Comparison of ENCODE assay signal across 1 cellular context in genomic region chr6:42745083-42745637, GRCh38.
TF ChIP-seq lines count a peak whose summit lies in the region.

No MANE protein-coding gene starts in this region.

TF ChIP-seq in GM12878, 131 proteins besides CTCF, POLR2A, EP300 and RAD21 (continued from another document and continues in another):
- TF ChIP-seq, protein P1, sequence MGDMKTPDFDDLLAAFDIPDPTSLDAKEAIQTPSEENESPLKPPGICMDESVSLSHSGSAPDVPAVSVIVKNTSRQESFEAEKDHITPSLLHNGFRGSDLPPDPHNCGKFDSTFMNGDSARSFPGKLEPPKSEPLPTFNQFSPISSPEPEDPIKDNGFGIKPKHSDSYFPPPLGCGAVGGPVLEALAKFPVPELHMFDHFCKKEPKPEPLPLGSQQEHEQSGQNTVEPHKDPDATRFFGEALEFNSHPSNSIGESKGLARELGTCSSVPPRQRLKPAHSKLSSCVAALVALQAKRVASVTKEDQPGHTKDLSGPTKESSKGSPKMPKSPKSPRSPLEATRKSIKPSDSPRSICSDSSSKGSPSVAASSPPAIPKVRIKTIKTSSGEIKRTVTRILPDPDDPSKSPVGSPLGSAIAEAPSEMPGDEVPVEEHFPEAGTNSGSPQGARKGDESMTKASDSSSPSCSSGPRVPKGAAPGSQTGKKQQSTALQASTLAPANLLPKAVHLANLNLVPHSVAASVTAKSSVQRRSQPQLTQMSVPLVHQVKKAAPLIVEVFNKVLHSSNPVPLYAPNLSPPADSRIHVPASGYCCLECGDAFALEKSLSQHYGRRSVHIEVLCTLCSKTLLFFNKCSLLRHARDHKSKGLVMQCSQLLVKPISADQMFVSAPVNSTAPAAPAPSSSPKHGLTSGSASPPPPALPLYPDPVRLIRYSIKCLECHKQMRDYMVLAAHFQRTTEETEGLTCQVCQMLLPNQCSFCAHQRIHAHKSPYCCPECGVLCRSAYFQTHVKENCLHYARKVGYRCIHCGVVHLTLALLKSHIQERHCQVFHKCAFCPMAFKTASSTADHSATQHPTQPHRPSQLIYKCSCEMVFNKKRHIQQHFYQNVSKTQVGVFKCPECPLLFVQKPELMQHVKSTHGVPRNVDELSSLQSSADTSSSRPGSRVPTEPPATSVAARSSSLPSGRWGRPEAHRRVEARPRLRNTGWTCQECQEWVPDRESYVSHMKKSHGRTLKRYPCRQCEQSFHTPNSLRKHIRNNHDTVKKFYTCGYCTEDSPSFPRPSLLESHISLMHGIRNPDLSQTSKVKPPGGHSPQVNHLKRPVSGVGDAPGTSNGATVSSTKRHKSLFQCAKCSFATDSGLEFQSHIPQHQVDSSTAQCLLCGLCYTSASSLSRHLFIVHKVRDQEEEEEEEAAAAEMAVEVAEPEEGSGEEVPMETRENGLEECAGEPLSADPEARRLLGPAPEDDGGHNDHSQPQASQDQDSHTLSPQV (IDR thresholded peaks at IDR 0.05): no peak
- no peak for TF ChIP-seq ASH2L (IDR thresholded peaks at IDR 0.05; ENCODE audit: borderline replicate concordance, low read depth)
- TF ChIP-seq IKZF2 (IDR thresholded peaks at IDR 0.05): 0 out of 4 replicates have a peak, but pooled peaks have one; percentile 5 to 17
- TF ChIP-seq, protein P2, sequence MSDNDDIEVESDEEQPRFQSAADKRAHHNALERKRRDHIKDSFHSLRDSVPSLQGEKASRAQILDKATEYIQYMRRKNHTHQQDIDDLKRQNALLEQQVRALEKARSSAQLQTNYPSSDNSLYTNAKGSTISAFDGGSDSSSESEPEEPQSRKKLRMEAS (IDR thresholded peaks at IDR 0.05; ENCODE audit: low read depth, low read length): no peak
- no peak for TF ChIP-seq NRF1 (conservative IDR thresholded peaks at IDR 0.05; ENCODE audit: low read depth, low read length)
- TF ChIP-seq, protein P3, sequence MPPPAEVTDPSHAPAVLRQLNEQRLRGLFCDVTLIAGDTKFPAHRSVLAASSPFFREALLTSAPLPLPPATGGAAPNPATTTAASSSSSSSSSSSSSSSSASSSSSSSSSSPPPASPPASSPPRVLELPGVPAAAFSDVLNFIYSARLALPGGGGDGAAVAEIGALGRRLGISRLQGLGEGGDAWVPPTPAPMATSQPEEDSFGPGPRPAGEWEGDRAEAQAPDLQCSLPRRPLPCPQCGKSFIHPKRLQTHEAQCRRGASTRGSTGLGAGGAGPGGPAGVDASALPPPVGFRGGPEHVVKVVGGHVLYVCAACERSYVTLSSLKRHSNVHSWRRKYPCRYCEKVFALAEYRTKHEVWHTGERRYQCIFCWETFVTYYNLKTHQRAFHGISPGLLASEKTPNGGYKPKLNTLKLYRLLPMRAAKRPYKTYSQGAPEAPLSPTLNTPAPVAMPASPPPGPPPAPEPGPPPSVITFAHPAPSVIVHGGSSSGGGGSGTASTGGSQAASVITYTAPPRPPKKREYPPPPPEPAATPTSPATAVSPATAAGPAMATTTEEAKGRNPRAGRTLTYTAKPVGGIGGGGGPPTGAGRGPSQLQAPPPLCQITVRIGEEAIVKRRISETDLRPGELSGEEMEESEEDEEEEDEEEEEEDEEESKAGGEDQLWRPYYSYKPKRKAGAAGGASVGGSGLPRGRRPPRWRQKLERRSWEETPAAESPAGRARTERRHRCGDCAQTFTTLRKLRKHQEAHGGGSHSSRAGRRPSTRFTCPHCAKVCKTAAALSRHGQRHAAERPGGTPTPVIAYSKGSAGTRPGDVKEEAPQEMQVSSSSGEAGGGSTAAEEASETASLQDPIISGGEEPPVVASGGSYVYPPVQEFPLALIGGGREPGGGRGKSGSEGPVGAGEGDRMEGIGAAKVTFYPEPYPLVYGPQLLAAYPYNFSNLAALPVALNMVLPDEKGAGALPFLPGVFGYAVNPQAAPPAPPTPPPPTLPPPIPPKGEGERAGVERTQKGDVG (CRISPR knock-in tag; IDR thresholded peaks at IDR 0.05): no peak
- no peak for TF ChIP-seq LARP7 (IDR thresholded peaks at IDR 0.05)
- no peak for TF ChIP-seq NR2C2 (IDR thresholded peaks at IDR 0.05; ENCODE audit: borderline replicate concordance, control insufficient read depth, insufficient read length, low read depth)
- peak; percentile 53 for TF ChIP-seq IKZF1 (conservative IDR thresholded peaks at IDR 0.05)
- no peak for TF ChIP-seq CBX5 (IDR thresholded peaks at IDR 0.05; ENCODE audit: low read depth)
- TF ChIP-seq CREB1 (IDR thresholded peaks at IDR 0.05; ENCODE audit: low read depth): no peak
- TF ChIP-seq CHD1 (IDR thresholded peaks at IDR 0.05; ENCODE audit: low read depth, low read length): no peak
- TF ChIP-seq RCOR1 (conservative IDR thresholded peaks at IDR 0.05; ENCODE audit: low read depth, low read length): no peak
- no peak for TF ChIP-seq MYB (IDR thresholded peaks at IDR 0.05; ENCODE audit: borderline replicate concordance, low read depth, low read length)
- no peak for TF ChIP-seq CUX1 (IDR thresholded peaks at IDR 0.05; ENCODE audit: insufficient replicate concordance, low read depth, low read length)
- 0 out of 3 replicates have a peak, but pooled peaks have one; percentile 6 for TF ChIP-seq POU2F2 (IDR thresholded peaks at IDR 0.05; ENCODE audit: borderline replicate concordance, low read depth, low read length)
- no peak for TF ChIP-seq ATF7 (IDR thresholded peaks at IDR 0.05; ENCODE audit: low read depth)
- no peak for TF ChIP-seq RAD51 (IDR thresholded peaks at IDR 0.05)
- no peak for TF ChIP-seq WRNIP1 (IDR thresholded peaks at IDR 0.05; ENCODE audit: borderline replicate concordance, low read depth, low read length)
- TF ChIP-seq SMC3 (IDR thresholded peaks at IDR 0.05; ENCODE audit: borderline replicate concordance, low read length): no peak
- TF ChIP-seq BMI1 (IDR thresholded peaks at IDR 0.05; ENCODE audit: borderline replicate concordance): no peak
- TF ChIP-seq ZNF274 (IDR thresholded peaks at IDR 0.05; ENCODE audit: insufficient read depth, insufficient read length): no peak
- TF ChIP-seq TAF1 (IDR thresholded peaks at IDR 0.05; ENCODE audit: borderline replicate concordance, low read depth, low read length): no peak
- TF ChIP-seq TCF3 (IDR thresholded peaks at IDR 0.05; ENCODE audit: borderline replicate concordance, insufficient read depth, low read depth, low read length): no peak
- TF ChIP-seq NFXL1 (IDR thresholded peaks at IDR 0.05; ENCODE audit: borderline replicate concordance): no peak
- no peak for TF ChIP-seq JUNB (IDR thresholded peaks at IDR 0.05)
- TF ChIP-seq BHLHE40 (IDR thresholded peaks at IDR 0.05; ENCODE audit: borderline replicate concordance in 1 of 2, low read depth in 2 of 2, low read length in 1 of 2): 0 out of 4 replicates have a peak, but pooled peaks of 1 of the 2 experiments have one; percentile 6
- TF ChIP-seq RFX5 (IDR thresholded peaks at IDR 0.05; ENCODE audit: low read depth, low read length): no peak
- TF ChIP-seq, protein P4, sequence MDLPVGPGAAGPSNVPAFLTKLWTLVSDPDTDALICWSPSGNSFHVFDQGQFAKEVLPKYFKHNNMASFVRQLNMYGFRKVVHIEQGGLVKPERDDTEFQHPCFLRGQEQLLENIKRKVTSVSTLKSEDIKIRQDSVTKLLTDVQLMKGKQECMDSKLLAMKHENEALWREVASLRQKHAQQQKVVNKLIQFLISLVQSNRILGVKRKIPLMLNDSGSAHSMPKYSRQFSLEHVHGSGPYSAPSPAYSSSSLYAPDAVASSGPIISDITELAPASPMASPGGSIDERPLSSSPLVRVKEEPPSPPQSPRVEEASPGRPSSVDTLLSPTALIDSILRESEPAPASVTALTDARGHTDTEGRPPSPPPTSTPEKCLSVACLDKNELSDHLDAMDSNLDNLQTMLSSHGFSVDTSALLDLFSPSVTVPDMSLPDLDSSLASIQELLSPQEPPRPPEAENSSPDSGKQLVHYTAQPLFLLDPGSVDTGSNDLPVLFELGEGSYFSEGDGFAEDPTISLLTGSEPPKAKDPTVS (IDR thresholded peaks at IDR 0.05; ENCODE audit: low read depth, low read length): no peak
- no peak for TF ChIP-seq NFYA (IDR thresholded peaks at IDR 0.05; ENCODE audit: borderline replicate concordance, low read depth, low read length)
- 0 out of 2 replicates have a peak, but pooled peaks have one; percentile 20 for TF ChIP-seq EED (IDR thresholded peaks at IDR 0.05; ENCODE audit: low read depth)
- no peak for TF ChIP-seq NR2F1 (conservative IDR thresholded peaks at IDR 0.05)
- no peak for TF ChIP-seq PAX5 (IDR thresholded peaks at IDR 0.05; ENCODE audit: borderline replicate concordance, low read depth, low read length)
- TF ChIP-seq CREM (IDR thresholded peaks at IDR 0.05; ENCODE audit: low read depth): no peak
- no peak for TF ChIP-seq DPF2 (IDR thresholded peaks at IDR 0.05)
- TF ChIP-seq ZBTB40 (IDR thresholded peaks at IDR 0.05; ENCODE audit: borderline replicate concordance): no peak
- TF ChIP-seq ZBED1 (IDR thresholded peaks at IDR 0.05; ENCODE audit: borderline replicate concordance): no peak
- TF ChIP-seq RB1 (IDR thresholded peaks at IDR 0.05; ENCODE audit: borderline replicate concordance): no peak
- TF ChIP-seq, protein P5, sequence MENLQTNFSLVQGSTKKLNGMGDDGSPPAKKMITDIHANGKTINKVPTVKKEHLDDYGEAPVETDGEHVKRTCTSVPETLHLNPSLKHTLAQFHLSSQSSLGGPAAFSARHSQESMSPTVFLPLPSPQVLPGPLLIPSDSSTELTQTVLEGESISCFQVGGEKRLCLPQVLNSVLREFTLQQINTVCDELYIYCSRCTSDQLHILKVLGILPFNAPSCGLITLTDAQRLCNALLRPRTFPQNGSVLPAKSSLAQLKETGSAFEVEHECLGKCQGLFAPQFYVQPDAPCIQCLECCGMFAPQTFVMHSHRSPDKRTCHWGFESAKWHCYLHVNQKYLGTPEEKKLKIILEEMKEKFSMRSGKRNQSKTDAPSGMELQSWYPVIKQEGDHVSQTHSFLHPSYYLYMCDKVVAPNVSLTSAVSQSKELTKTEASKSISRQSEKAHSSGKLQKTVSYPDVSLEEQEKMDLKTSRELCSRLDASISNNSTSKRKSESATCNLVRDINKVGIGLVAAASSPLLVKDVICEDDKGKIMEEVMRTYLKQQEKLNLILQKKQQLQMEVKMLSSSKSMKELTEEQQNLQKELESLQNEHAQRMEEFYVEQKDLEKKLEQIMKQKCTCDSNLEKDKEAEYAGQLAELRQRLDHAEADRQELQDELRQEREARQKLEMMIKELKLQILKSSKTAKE (IDR thresholded peaks at IDR 0.05; ENCODE audit: low read depth, poor library complexity, severe bottlenecking): no peak
